In genomic region chr12:124480469-124481256, GRCh38 we compare ENCODE assay signal across 8 cellular contexts.
DNase-seq lines count a peak whose midpoint lies in the region; ATAC-seq lines count a peak whose summit lies in the region.

No MANE protein-coding gene starts in this region.

- peaks cover 39% of the 10 kb centered on the region for H3K36me3 Mint-ChIP-seq in activated T-cell treated with anti-CD3 and anti-CD28 coated beads, Interleukin-2, amount 50 U/mL, for 4 hours (ENCODE audit: insufficient read depth)

- H3K4me3 Mint-ChIP-seq in activated T-cell treated with anti-CD3 and anti-CD28 coated beads, Interleukin-2, amount 50 U/mL, for 4 hours = no peak overlapping the region

- peak; percentile 73 to 78 for ATAC-seq in activated T-cell treated with anti-CD3 and anti-CD28 coated beads, Interleukin-2, amount 50 U/mL, for 4 hours
- peak; percentile 80 for ATAC-seq in HG02759 (IDR thresholded peaks at IDR 0.05; ENCODE audit: unreplicated experiment)

- no peak overlapping the region for H3K4me3 ChIP-seq in adipocyte (ENCODE audit: low read length)

- no peaks in the 10 kb centered on the region for H3K4me1 ChIP-seq in adipocyte (ENCODE audit: control insufficient read depth, insufficient read depth, low read length)

- no peaks in the 10 kb centered on the region for H3K27me3 Mint-ChIP-seq in activated T-cell treated with anti-CD3 and anti-CD28 coated beads, Interleukin-2, amount 50 U/mL, for 4 hours (ENCODE audit: low read depth)

- peaks cover 43% of the 10 kb centered on the region for H3K36me3 ChIP-seq in adipocyte (ENCODE audit: control insufficient read depth, insufficient read depth, low read length, severe bottlenecking)

- no peaks in the 10 kb centered on the region for H3K9me3 ChIP-seq in adipocyte (ENCODE audit: control insufficient read depth, low read length)

- H3K27ac ChIP-seq in temporal lobe (ENCODE audit: low read depth, low read length) = peak overlapping the region; percentile 57

- no peaks in the 10 kb centered on the region for H3K9me3 Mint-ChIP-seq in activated T-cell treated with anti-CD3 and anti-CD28 coated beads, Interleukin-2, amount 50 U/mL, for 4 hours

- H3K9ac ChIP-seq in adipocyte (ENCODE audit: low read length) = no peak overlapping the region

- no peaks in the 10 kb centered on the region for H3K27me3 ChIP-seq in adipocyte (replicated peaks; ENCODE audit: control insufficient read depth, insufficient read depth, low read length)

- no peak for DNase-seq in activated T-cell treated with anti-CD3 and anti-CD28 coated beads, Interleukin-2, amount 50 U/mL, for 4 hours
- no peak for DNase-seq in activated T-cell treated with anti-CD3 and anti-CD28 coated beads for 4 hours
- peak; percentile 93 for DNase-seq in NCI-H2171 (lab: John Stamatoyannopoulos, UW)
- DNase-seq in adipocyte (ENCODE audit: low read depth) = peak; percentile 70
- DNase-seq in kidney glomerular epithelial cell (lab: John Stamatoyannopoulos, UW) = peak; percentile 69
- no peak for DNase-seq in GM03348 (ENCODE audit: low spot score)

- H3K4me1 Mint-ChIP-seq in activated T-cell treated with anti-CD3 and anti-CD28 coated beads, Interleukin-2, amount 50 U/mL, for 4 hours (ENCODE audit: low read depth) = peaks cover 31% of the 10 kb centered on the region

Comparison
In these comparisons a context has a peak if more than half of its experiments do, and no peak if none do; other contexts are left out.
1. DNase-seq: peak in NCI-H2171 (single experiment), adipocyte (single experiment) and kidney glomerular epithelial cell (single experiment); none in activated T-cell treated with anti-CD3 and anti-CD28 coated beads, Interleukin-2, amount 50 U/mL, for 4 hours (single experiment), activated T-cell treated with anti-CD3 and anti-CD28 coated beads for 4 hours (single experiment) and GM03348 (single experiment).